ENCODE assay signal across 1 cellular context in genomic region chr14:77104393-77104792, GRCh38.
TF ChIP-seq lines count a peak whose summit lies in the region.

No MANE protein-coding gene starts in this region.

TF ChIP-seq in GM23338, 12 proteins besides CTCF, POLR2A, EP300 and RAD21 (continued from another document):
- TF ChIP-seq, protein P1, sequence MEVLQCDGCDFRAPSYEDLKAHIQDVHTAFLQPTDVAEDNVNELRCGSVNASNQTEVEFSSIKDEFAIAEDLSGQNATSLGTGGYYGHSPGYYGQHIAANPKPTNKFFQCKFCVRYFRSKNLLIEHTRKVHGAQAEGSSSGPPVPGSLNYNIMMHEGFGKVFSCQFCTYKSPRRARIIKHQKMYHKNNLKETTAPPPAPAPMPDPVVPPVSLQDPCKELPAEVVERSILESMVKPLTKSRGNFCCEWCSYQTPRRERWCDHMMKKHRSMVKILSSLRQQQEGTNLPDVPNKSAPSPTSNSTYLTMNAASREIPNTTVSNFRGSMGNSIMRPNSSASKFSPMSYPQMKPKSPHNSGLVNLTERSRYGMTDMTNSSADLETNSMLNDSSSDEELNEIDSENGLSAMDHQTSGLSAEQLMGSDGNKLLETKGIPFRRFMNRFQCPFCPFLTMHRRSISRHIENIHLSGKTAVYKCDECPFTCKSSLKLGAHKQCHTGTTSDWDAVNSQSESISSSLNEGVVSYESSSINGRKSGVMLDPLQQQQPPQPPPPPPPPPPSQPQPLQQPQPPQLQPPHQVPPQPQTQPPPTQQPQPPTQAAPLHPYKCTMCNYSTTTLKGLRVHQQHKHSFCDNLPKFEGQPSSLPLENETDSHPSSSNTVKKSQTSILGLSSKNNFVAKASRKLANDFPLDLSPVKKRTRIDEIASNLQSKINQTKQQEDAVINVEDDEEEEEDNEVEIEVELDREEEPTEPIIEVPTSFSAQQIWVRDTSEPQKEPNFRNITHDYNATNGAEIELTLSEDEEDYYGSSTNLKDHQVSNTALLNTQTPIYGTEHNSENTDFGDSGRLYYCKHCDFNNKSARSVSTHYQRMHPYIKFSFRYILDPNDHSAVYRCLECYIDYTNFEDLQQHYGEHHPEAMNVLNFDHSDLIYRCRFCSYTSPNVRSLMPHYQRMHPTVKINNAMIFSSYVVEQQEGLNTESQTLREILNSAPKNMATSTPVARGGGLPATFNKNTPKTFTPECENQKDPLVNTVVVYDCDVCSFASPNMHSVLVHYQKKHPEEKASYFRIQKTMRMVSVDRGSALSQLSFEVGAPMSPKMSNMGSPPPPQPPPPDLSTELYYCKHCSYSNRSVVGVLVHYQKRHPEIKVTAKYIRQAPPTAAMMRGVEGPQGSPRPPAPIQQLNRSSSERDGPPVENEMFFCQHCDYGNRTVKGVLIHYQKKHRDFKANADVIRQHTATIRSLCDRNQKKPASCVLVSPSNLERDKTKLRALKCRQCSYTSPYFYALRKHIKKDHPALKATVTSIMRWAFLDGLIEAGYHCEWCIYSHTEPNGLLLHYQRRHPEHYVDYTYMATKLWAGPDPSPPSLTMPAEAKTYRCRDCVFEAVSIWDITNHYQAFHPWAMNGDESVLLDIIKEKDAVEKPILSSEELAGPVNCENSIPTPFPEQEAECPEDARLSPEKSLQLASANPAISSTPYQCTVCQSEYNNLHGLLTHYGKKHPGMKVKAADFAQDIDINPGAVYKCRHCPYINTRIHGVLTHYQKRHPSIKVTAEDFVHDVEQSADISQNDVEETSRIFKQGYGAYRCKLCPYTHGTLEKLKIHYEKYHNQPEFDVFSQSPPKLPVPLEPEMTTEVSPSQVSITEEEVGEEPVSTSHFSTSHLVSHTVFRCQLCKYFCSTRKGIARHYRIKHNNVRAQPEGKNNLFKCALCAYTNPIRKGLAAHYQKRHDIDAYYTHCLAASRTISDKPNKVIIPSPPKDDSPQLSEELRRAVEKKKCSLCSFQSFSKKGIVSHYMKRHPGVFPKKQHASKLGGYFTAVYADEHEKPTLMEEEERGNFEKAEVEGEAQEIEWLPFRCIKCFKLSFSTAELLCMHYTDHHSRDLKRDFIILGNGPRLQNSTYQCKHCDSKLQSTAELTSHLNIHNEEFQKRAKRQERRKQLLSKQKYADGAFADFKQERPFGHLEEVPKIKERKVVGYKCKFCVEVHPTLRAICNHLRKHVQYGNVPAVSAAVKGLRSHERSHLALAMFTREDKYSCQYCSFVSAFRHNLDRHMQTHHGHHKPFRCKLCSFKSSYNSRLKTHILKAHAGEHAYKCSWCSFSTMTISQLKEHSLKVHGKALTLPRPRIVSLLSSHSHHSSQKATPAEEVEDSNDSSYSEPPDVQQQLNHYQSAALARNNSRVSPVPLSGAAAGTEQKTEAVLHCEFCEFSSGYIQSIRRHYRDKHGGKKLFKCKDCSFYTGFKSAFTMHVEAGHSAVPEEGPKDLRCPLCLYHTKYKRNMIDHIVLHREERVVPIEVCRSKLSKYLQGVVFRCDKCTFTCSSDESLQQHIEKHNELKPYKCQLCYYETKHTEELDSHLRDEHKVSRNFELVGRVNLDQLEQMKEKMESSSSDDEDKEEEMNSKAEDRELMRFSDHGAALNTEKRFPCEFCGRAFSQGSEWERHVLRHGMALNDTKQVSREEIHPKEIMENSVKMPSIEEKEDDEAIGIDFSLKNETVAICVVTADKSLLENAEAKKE (CRISPR knock-in tag; IDR thresholded peaks at IDR 0.05) = no peak
- no peak for TF ChIP-seq JUNB (IDR thresholded peaks at IDR 0.05; ENCODE audit: unreplicated experiment)
- TF ChIP-seq ZNF114 (CRISPR knock-in tag; IDR thresholded peaks at IDR 0.05) = no peak
- no peak for TF ChIP-seq POLR2AphosphoS5 (IDR thresholded peaks at IDR 0.05; ENCODE audit: low read depth)
- no peak for TF ChIP-seq CREB1 (CRISPR knock-in tag; IDR thresholded peaks at IDR 0.05; ENCODE audit: low read depth)
- TF ChIP-seq, protein P2, sequence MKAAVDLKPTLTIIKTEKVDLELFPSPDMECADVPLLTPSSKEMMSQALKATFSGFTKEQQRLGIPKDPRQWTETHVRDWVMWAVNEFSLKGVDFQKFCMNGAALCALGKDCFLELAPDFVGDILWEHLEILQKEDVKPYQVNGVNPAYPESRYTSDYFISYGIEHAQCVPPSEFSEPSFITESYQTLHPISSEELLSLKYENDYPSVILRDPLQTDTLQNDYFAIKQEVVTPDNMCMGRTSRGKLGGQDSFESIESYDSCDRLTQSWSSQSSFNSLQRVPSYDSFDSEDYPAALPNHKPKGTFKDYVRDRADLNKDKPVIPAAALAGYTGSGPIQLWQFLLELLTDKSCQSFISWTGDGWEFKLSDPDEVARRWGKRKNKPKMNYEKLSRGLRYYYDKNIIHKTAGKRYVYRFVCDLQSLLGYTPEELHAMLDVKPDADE (IDR thresholded peaks at IDR 0.05) = no peak
- TF ChIP-seq, protein P3, sequence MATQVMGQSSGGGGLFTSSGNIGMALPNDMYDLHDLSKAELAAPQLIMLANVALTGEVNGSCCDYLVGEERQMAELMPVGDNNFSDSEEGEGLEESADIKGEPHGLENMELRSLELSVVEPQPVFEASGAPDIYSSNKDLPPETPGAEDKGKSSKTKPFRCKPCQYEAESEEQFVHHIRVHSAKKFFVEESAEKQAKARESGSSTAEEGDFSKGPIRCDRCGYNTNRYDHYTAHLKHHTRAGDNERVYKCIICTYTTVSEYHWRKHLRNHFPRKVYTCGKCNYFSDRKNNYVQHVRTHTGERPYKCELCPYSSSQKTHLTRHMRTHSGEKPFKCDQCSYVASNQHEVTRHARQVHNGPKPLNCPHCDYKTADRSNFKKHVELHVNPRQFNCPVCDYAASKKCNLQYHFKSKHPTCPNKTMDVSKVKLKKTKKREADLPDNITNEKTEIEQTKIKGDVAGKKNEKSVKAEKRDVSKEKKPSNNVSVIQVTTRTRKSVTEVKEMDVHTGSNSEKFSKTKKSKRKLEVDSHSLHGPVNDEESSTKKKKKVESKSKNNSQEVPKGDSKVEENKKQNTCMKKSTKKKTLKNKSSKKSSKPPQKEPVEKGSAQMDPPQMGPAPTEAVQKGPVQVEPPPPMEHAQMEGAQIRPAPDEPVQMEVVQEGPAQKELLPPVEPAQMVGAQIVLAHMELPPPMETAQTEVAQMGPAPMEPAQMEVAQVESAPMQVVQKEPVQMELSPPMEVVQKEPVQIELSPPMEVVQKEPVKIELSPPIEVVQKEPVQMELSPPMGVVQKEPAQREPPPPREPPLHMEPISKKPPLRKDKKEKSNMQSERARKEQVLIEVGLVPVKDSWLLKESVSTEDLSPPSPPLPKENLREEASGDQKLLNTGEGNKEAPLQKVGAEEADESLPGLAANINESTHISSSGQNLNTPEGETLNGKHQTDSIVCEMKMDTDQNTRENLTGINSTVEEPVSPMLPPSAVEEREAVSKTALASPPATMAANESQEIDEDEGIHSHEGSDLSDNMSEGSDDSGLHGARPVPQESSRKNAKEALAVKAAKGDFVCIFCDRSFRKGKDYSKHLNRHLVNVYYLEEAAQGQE (IDR thresholded peaks at IDR 0.05; ENCODE audit: unreplicated experiment) = no peak
- no peak for TF ChIP-seq EZH2 (IDR thresholded peaks at IDR 0.05; ENCODE audit: low read depth, unreplicated experiment)
- TF ChIP-seq STAT1 (IDR thresholded peaks at IDR 0.05; ENCODE audit: unreplicated experiment) = no peak
